ENCODE assay signal across 24 cellular contexts in genomic region chr16:67927131-67927941, GRCh38. TPM values are rescaled to one million over a fixed set of nuclear protein-coding genes. Genes with fewer than 3 reads are reported as not detected.
DNase-seq lines count a peak whose midpoint lies in the region; ATAC-seq and TF ChIP-seq lines count a peak whose summit lies in the region.
"Had no signal": no experiment of that assay in that cellular context is flagged by ENCODE, and none has a peak within 500 bp of the region (broad histone marks: within the 10 kb centered on the region; RNA-seq: fewer than 3 reads in every experiment).

No MANE protein-coding gene starts in this region.

- no peak for ATAC-seq in GM18505 (IDR thresholded peaks at IDR 0.05; ENCODE audit: unreplicated experiment)
- no peak for ATAC-seq in gastrocnemius medialis
- ATAC-seq: left ventricle myocardium superior, mucosa of descending colon had no signal

- DNase-seq in CD14-positive monocyte (ENCODE audit: low spot score) (peak; percentile 30), cerebellum (ENCODE audit: low spot score) (peak; percentile 66), gastrocnemius medialis (peak in 1 of 2 donors; percentile 16), BE2C (no peak), HCEC 1CT (no peak)
- no peak for DNase-seq in activated effector memory CD4-positive, alpha-beta T cell treated with Interleukin-2 at 50 U/mL for 16 hours
- DNase-seq: activated naive CD4-positive, alpha-beta T cell treated with anti-CD3 and anti-CD28 coated beads for 36 hours; AML-193; EL; GOT3; immature natural killer cell; left ventricle myocardium superior; mucosa of descending colon; NCI-H2227 treated with DMSO at 0.1 percent for 48 hours; Peyer's patch; SK-N-SH; stimulated activated CD4-positive, alpha-beta T cell treated with anti-CD3 and anti-CD28 coated beads, Interleukin-2, amount 100 ng/mL, for 48 hours; upper lobe of right lung had no signal

- in situ Hi-C loops in gastrocnemius medialis (cut with MboI; ENCODE audit: low sequenced_read_pairs in 4 of 4) = loop anchor here (5.0 to 10.0 kb wide), 3 partner anchors 103 to 113 kb away; no protein-coding TSS in a partner anchor

- peaks cover 0 to 2% (median 0%) of the 10 kb centered on the region in 3 donors for H3K27me3 Mint-ChIP-seq in CD14-positive monocyte (ENCODE audit: low read depth in 3 of 3)
- H3K27me3 Mint-ChIP-seq: stimulated activated naive CD8-positive, alpha-beta T cell treated with anti-CD3 and anti-CD28 coated beads, Interleukin-15, amount 100 ng/mL, for 72 hours had no signal

- H3K4me1 Mint-ChIP-seq in CD14-positive monocyte = no peaks in the 10 kb centered on the region
- H3K4me1 Mint-ChIP-seq: neural progenitor cell had no signal

- H3K9me3 Mint-ChIP-seq in CD14-positive monocyte = no peaks in the 10 kb centered on the region
- H3K9me3 Mint-ChIP-seq: activated naive CD4-positive, alpha-beta T cell treated with anti-CD3 and anti-CD28 coated beads for 36 hours; endodermal cell; immature natural killer cell; neural progenitor cell; stimulated activated naive CD8-positive, alpha-beta T cell treated with anti-CD3 and anti-CD28 coated beads, Interleukin-15, amount 100 ng/mL, for 72 hours had no signal

- peaks cover 44 to 70% of the 10 kb centered on the region in 2 donors for H3K36me3 Mint-ChIP-seq in CD14-positive monocyte
- H3K36me3 Mint-ChIP-seq: immature natural killer cell had no signal

- H3K9me3 ChIP-seq in gastrocnemius medialis = no peaks in the 10 kb centered on the region
- no peaks in the 10 kb centered on the region for H3K9me3 ChIP-seq in BE2C
- H3K9me3 ChIP-seq: heart left ventricle, mucosa of descending colon, Peyer's patch, SK-N-SH, upper lobe of right lung had no signal

- TF ChIP-seq CTCF in CD14-positive monocyte (IDR thresholded peaks at IDR 0.05) (no peak), gastrocnemius medialis (IDR thresholded peaks at IDR 0.05 in 4 of 5, conservative IDR thresholded peaks at IDR 0.05 in 1 of 5) (no peak), BE2C (IDR thresholded peaks at IDR 0.05; ENCODE audit: low read depth, low read length) (no peak)

- no peak overlapping the region for H3K27ac Mint-ChIP-seq in CD14-positive monocyte
- H3K27ac Mint-ChIP-seq: activated naive CD4-positive, alpha-beta T cell treated with anti-CD3 and anti-CD28 coated beads for 36 hours; neural progenitor cell had no signal

- H3K4me1 ChIP-seq in gastrocnemius medialis = peaks cover 33 to 44% of the 10 kb centered on the region in 2 donors
- peaks cover 19% of the 10 kb centered on the region for H3K4me1 ChIP-seq in BE2C
- H3K4me1 ChIP-seq: neural progenitor cell had no signal

- H3K27ac ChIP-seq in gastrocnemius medialis = peak overlapping the region; percentile 66 to 81 (median 78)
- H3K27ac ChIP-seq: neural progenitor cell had no signal

- H3K4me3 Mint-ChIP-seq in CD14-positive monocyte = no peak overlapping the region
- H3K4me3 Mint-ChIP-seq: activated naive CD4-positive, alpha-beta T cell treated with anti-CD3 and anti-CD28 coated beads for 36 hours; endodermal cell; stimulated activated naive CD8-positive, alpha-beta T cell treated with anti-CD3 and anti-CD28 coated beads, Interleukin-15, amount 100 ng/mL, for 72 hours had no signal

- intact Hi-C loops in CD14-positive monocyte (cut with micrococcal nuclease) = loop anchor here in 1 of 2 donors (5.0 kb wide), 2 partner anchors 110 to 255 kb away; no protein-coding TSS in a partner anchor
- intact Hi-C loops in gastrocnemius medialis (cut with DNase I; ENCODE audit: low total_unique reads) = loop anchor here (5.0 to 10.0 kb wide), 2 partner anchors 85 to 253 kb away; partner anchors contain the start of gene THAP11

- H3K36me3 ChIP-seq in gastrocnemius medialis = peaks cover 0 to 10% of the 10 kb centered on the region in 2 donors
- peaks cover 5% of the 10 kb centered on the region; the same call in 1 of the 2 replicates for H3K36me3 ChIP-seq in BE2C
- H3K36me3 ChIP-seq: neural progenitor cell had no signal

- no peaks in the 10 kb centered on the region for H3K27me3 ChIP-seq in gastrocnemius medialis
- no peaks in the 10 kb centered on the region for H3K27me3 ChIP-seq in BE2C
- H3K27me3 ChIP-seq: heart left ventricle, neural progenitor cell, Peyer's patch, upper lobe of right lung had no signal

- peak; percentile 19 for TF ChIP-seq POLR2A in GM18505 (IDR thresholded peaks at IDR 0.05; ENCODE audit: borderline replicate concordance, extremely low read depth, insufficient read depth, insufficient read length)
- TF ChIP-seq POLR2A in gastrocnemius medialis (IDR thresholded peaks at IDR 0.05) = no peak

- H3K4me3 ChIP-seq in gastrocnemius medialis (no peak overlapping the region), BE2C (ENCODE audit: low read depth, low read length) (no peak overlapping the region)
- H3K4me3 ChIP-seq: heart left ventricle, mucosa of descending colon, neural progenitor cell, Peyer's patch, smooth muscle cell, upper lobe of right lung had no signal

RNA-seq across cellular contexts. Expression of gene CTRL, which starts 4.3 kb away (rescaled TPM):
- polyA plus RNA-seq in CD14-positive monocyte = 1 to 10 TPM in 1 of 2 donors, under 1 TPM in 1; 0.69 to 1.6 TPM
- 2.9 TPM for total RNA-seq in cerebellum
- total RNA-seq in gastrocnemius medialis = under 1 TPM in 1 of 4 donors, not detected in 3; 0.27 TPM
- 5.6 TPM for polyA plus RNA-seq in BE2C (2012; ENCODE audit: insufficient read depth, insufficient read length, low read depth)

RNA-seq across cellular contexts. Expression of gene PSMB10, which starts 9.3 kb away (rescaled TPM):
- 100 to 1,000 TPM; 609 to 798 TPM for polyA plus RNA-seq in CD14-positive monocyte
- total RNA-seq in cerebellum = 11.2 TPM
- total RNA-seq in gastrocnemius medialis = 10 to 100 TPM; 18.3 to 41.4 (median 23.9) TPM
- 155 TPM for polyA plus RNA-seq in BE2C (2012; ENCODE audit: insufficient read depth, insufficient read length, low read depth)

RNA-seq across cellular contexts. Expression of gene LCAT, which starts 16.6 kb away (rescaled TPM):
- under 1 TPM in 1 of 2 donors, not detected in 1; 0.17 TPM for polyA plus RNA-seq in CD14-positive monocyte
- total RNA-seq in cerebellum = 23.2 TPM
- total RNA-seq in gastrocnemius medialis = 10 to 100 TPM in 1 of 4 donors, 1 to 10 TPM in 3; 2.5 to 18.7 (median 3.5) TPM
- polyA plus RNA-seq in BE2C (2012; ENCODE audit: insufficient read depth, insufficient read length, low read depth) = 3.6 TPM

RNA-seq across cellular contexts. Expression of gene PSKH1, which starts 34.3 kb away (rescaled TPM):
- 10 to 100 TPM; 11.0 to 19.7 TPM for polyA plus RNA-seq in CD14-positive monocyte
- total RNA-seq in cerebellum (14.0 TPM), gastrocnemius medialis (10 to 100 TPM in 1 of 4 donors, 1 to 10 TPM in 3; 4.1 to 12.7 (median 6.9) TPM)
- 76.3 TPM for polyA plus RNA-seq in BE2C (2012; ENCODE audit: insufficient read depth, insufficient read length, low read depth)

RNA-seq across cellular contexts. Expression of gene SLC12A4, which starts 41.1 kb away (rescaled TPM):
- polyA plus RNA-seq in CD14-positive monocyte = 1 to 10 TPM; 7.3 to 7.7 TPM
- total RNA-seq in cerebellum (44.6 TPM), gastrocnemius medialis (10 to 100 TPM; 10.4 to 30.8 (median 15.8) TPM)
- 9.1 TPM for polyA plus RNA-seq in BE2C (2012; ENCODE audit: insufficient read depth, insufficient read length, low read depth)

Comparison
In these comparisons a context has a peak if more than half of its experiments do, and no peak if none do; other contexts are left out.
1. DNase-seq: peak in CD14-positive monocyte (single experiment) and cerebellum (single experiment); none in BE2C (single experiment), HCEC 1CT (single experiment) and activated effector memory CD4-positive, alpha-beta T cell treated with Interleukin-2 at 50 U/mL for 16 hours (single experiment).